1 cellular context compared by ENCODE assay signal in the genomic region with DNA sequence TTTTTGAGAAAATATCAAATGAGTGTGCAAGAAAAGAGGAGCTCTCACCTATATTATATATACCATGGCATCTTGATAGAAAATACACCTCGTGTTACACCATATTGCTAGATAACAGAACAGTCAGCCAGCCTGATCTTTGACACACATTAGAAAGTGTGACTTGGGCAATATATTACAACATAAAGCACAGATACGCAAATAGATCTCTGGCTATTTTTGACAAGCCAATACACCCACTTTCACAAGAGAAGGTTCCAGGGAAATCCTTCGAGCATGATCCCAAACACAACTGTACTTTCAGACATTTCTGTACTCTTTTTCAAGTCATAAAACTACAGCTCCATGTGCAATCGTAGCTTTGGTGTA.
TF ChIP-seq lines count a peak whose summit lies in the region.

No MANE protein-coding gene starts in this region.

TF ChIP-seq in GM23338, 12 proteins besides CTCF, POLR2A, EP300 and RAD21:
- TF ChIP-seq, protein P1, sequence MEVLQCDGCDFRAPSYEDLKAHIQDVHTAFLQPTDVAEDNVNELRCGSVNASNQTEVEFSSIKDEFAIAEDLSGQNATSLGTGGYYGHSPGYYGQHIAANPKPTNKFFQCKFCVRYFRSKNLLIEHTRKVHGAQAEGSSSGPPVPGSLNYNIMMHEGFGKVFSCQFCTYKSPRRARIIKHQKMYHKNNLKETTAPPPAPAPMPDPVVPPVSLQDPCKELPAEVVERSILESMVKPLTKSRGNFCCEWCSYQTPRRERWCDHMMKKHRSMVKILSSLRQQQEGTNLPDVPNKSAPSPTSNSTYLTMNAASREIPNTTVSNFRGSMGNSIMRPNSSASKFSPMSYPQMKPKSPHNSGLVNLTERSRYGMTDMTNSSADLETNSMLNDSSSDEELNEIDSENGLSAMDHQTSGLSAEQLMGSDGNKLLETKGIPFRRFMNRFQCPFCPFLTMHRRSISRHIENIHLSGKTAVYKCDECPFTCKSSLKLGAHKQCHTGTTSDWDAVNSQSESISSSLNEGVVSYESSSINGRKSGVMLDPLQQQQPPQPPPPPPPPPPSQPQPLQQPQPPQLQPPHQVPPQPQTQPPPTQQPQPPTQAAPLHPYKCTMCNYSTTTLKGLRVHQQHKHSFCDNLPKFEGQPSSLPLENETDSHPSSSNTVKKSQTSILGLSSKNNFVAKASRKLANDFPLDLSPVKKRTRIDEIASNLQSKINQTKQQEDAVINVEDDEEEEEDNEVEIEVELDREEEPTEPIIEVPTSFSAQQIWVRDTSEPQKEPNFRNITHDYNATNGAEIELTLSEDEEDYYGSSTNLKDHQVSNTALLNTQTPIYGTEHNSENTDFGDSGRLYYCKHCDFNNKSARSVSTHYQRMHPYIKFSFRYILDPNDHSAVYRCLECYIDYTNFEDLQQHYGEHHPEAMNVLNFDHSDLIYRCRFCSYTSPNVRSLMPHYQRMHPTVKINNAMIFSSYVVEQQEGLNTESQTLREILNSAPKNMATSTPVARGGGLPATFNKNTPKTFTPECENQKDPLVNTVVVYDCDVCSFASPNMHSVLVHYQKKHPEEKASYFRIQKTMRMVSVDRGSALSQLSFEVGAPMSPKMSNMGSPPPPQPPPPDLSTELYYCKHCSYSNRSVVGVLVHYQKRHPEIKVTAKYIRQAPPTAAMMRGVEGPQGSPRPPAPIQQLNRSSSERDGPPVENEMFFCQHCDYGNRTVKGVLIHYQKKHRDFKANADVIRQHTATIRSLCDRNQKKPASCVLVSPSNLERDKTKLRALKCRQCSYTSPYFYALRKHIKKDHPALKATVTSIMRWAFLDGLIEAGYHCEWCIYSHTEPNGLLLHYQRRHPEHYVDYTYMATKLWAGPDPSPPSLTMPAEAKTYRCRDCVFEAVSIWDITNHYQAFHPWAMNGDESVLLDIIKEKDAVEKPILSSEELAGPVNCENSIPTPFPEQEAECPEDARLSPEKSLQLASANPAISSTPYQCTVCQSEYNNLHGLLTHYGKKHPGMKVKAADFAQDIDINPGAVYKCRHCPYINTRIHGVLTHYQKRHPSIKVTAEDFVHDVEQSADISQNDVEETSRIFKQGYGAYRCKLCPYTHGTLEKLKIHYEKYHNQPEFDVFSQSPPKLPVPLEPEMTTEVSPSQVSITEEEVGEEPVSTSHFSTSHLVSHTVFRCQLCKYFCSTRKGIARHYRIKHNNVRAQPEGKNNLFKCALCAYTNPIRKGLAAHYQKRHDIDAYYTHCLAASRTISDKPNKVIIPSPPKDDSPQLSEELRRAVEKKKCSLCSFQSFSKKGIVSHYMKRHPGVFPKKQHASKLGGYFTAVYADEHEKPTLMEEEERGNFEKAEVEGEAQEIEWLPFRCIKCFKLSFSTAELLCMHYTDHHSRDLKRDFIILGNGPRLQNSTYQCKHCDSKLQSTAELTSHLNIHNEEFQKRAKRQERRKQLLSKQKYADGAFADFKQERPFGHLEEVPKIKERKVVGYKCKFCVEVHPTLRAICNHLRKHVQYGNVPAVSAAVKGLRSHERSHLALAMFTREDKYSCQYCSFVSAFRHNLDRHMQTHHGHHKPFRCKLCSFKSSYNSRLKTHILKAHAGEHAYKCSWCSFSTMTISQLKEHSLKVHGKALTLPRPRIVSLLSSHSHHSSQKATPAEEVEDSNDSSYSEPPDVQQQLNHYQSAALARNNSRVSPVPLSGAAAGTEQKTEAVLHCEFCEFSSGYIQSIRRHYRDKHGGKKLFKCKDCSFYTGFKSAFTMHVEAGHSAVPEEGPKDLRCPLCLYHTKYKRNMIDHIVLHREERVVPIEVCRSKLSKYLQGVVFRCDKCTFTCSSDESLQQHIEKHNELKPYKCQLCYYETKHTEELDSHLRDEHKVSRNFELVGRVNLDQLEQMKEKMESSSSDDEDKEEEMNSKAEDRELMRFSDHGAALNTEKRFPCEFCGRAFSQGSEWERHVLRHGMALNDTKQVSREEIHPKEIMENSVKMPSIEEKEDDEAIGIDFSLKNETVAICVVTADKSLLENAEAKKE (CRISPR knock-in tag; IDR thresholded peaks at IDR 0.05) = no peak
- no peak for TF ChIP-seq JUNB (IDR thresholded peaks at IDR 0.05; ENCODE audit: unreplicated experiment)
- TF ChIP-seq, protein P2, sequence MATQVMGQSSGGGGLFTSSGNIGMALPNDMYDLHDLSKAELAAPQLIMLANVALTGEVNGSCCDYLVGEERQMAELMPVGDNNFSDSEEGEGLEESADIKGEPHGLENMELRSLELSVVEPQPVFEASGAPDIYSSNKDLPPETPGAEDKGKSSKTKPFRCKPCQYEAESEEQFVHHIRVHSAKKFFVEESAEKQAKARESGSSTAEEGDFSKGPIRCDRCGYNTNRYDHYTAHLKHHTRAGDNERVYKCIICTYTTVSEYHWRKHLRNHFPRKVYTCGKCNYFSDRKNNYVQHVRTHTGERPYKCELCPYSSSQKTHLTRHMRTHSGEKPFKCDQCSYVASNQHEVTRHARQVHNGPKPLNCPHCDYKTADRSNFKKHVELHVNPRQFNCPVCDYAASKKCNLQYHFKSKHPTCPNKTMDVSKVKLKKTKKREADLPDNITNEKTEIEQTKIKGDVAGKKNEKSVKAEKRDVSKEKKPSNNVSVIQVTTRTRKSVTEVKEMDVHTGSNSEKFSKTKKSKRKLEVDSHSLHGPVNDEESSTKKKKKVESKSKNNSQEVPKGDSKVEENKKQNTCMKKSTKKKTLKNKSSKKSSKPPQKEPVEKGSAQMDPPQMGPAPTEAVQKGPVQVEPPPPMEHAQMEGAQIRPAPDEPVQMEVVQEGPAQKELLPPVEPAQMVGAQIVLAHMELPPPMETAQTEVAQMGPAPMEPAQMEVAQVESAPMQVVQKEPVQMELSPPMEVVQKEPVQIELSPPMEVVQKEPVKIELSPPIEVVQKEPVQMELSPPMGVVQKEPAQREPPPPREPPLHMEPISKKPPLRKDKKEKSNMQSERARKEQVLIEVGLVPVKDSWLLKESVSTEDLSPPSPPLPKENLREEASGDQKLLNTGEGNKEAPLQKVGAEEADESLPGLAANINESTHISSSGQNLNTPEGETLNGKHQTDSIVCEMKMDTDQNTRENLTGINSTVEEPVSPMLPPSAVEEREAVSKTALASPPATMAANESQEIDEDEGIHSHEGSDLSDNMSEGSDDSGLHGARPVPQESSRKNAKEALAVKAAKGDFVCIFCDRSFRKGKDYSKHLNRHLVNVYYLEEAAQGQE (IDR thresholded peaks at IDR 0.05; ENCODE audit: unreplicated experiment) = no peak
- no peak for TF ChIP-seq NANOG (IDR thresholded peaks at IDR 0.05; ENCODE audit: borderline replicate concordance)
